Comparison of ENCODE assay signal across 1 cellular context in genomic region chr12:106681210-106681609, GRCh38.
TF ChIP-seq lines count a peak whose summit lies in the region.

No MANE protein-coding gene starts in this region.

TF ChIP-seq in GM23338, 12 proteins besides CTCF, POLR2A, EP300 and RAD21 (continued from another document):
- TF ChIP-seq ZNF462 (CRISPR knock-in tag; IDR thresholded peaks at IDR 0.05), result no peak
